ENCODE assay signal across 28 cellular contexts in genomic region chr3:150887031-150887430, GRCh38. TPM values are rescaled to one million over a fixed set of nuclear protein-coding genes. Genes with fewer than 3 reads are reported as not detected.
"Had no signal": no experiment of that assay in that cellular context is flagged by ENCODE, and none has a peak within 500 bp of the region (broad histone marks: within the 10 kb centered on the region; RNA-seq: fewer than 3 reads in every experiment).

No MANE protein-coding gene starts in this region.

- H3K4me3 Mint-ChIP-seq: activated CD4-positive, alpha-beta T cell treated with anti-CD3 and anti-CD28 coated beads, Interleukin-2, amount 10 ng/mL, durations not matched to agents 24 days and 14 days; activated CD8-positive, alpha-beta T cell treated with anti-CD3 and anti-CD28 coated beads, Interleukin-2, amount 10 ng/mL, durations not matched to agents 7 days and 5 days; activated naive CD4-positive, alpha-beta T cell treated with anti-CD3 and anti-CD28 coated beads, Interleukin-2, amount 50 U/mL, for 24 hours; activated T-helper 1 cell treated with anti-CD3 and anti-CD28 coated beads, Interleukin-12 subunit alpha, Interleukin-12 subunit beta, Interleukin-2, Interleukin-4 antibody, amounts not matched to agents 30 ng/mL and 10 ng/mL and 1 ng/mL, durations not matched to agents 14 hours and 24 hours and 36 hours; endodermal cell; immature natural killer cell; mesothelial cell of epicardium; natural killer cell had no signal

- H3K9me3 Mint-ChIP-seq: activated CD4-positive, alpha-beta T cell treated with anti-CD3 and anti-CD28 coated beads, Interleukin-2, amount 10 ng/mL, durations not matched to agents 24 days and 14 days; activated naive CD4-positive, alpha-beta T cell treated with anti-CD3 and anti-CD28 coated beads, Interleukin-2, amount 50 U/mL, for 24 hours; activated T-helper 1 cell treated with anti-CD3 and anti-CD28 coated beads, Interleukin-12 subunit alpha, Interleukin-12 subunit beta, Interleukin-2, Interleukin-4 antibody, amounts not matched to agents 30 ng/mL and 10 ng/mL and 1 ng/mL, durations not matched to agents 14 hours and 24 hours and 36 hours; natural killer cell had no signal

- DNase-seq: activated CD4-positive, alpha-beta T cell treated with anti-CD3 and anti-CD28 coated beads, Interleukin-2, amount 10 ng/mL, durations not matched to agents 24 days and 14 days; activated CD8-positive, alpha-beta T cell treated with anti-CD3 and anti-CD28 coated beads, Interleukin-2, amount 10 ng/mL, durations not matched to agents 7 days and 5 days; activated gamma-delta T cell; aorta; brain microvascular endothelial cell; cerebellar nuclear complex; cortex of kidney; endodermal cell; glutamatergic neuron; immature natural killer cell; left ventricle myocardium inferior; natural killer cell; retina; spleen; stimulated activated CD4-positive, alpha-beta T cell treated with anti-CD3 and anti-CD28 coated beads, Interleukin-4, amount 100 ng/mL, for 1 hour; stimulated activated naive CD8-positive, alpha-beta T cell treated with anti-CD3 and anti-CD28 coated beads, Interleukin-15, Interleukin-2, amounts not matched to agents 100 U/mL and 50 U/mL, for 24 hours had no signal

- ATAC-seq: activated CD4-positive, CD25-positive, alpha-beta regulatory T cell treated with anti-CD3 and anti-CD28 coated beads, Interleukin-2, amount 50 U/mL, for 24 hours; activated CD8-positive, alpha-beta T cell treated with anti-CD3 and anti-CD28 coated beads, Interleukin-2, amount 10 ng/mL, durations not matched to agents 7 days and 5 days; natural killer cell; stimulated activated naive CD8-positive, alpha-beta T cell treated with anti-CD3 and anti-CD28 coated beads, Interleukin-15, Interleukin-2, amounts not matched to agents 100 U/mL and 50 U/mL, for 24 hours had no signal

- H3K4me3 ChIP-seq: hepatocyte, left ventricle myocardium inferior, spleen had no signal

- H3K36me3 Mint-ChIP-seq: immature natural killer cell, mesothelial cell of epicardium, natural killer cell had no signal

- H3K4me1 Mint-ChIP-seq: activated naive CD4-positive, alpha-beta T cell treated with anti-CD3 and anti-CD28 coated beads, Interleukin-2, amount 50 U/mL, for 24 hours; endodermal cell; immature natural killer cell; mesothelial cell of epicardium; natural killer cell had no signal

- H3K27ac Mint-ChIP-seq: activated CD4-positive, alpha-beta T cell treated with anti-CD3 and anti-CD28 coated beads, Interleukin-2, amount 10 ng/mL, durations not matched to agents 24 days and 14 days; activated CD8-positive, alpha-beta T cell treated with anti-CD3 and anti-CD28 coated beads, Interleukin-2, amount 10 ng/mL, durations not matched to agents 7 days and 5 days; activated naive CD4-positive, alpha-beta T cell treated with anti-CD3 and anti-CD28 coated beads, Interleukin-2, amount 50 U/mL, for 24 hours; activated T-helper 1 cell treated with anti-CD3 and anti-CD28 coated beads, Interleukin-12 subunit alpha, Interleukin-12 subunit beta, Interleukin-2, Interleukin-4 antibody, amounts not matched to agents 30 ng/mL and 10 ng/mL and 1 ng/mL, durations not matched to agents 14 hours and 24 hours and 36 hours; endodermal cell; immature natural killer cell; mesothelial cell of epicardium; natural killer cell; progenitor cell of endocrine pancreas had no signal

RNA-seq across cellular contexts. Expression of gene MINDY4B, which starts 18.2 kb away (rescaled TPM):
- total RNA-seq: activated CD4-positive, alpha-beta T cell treated with anti-CD3 and anti-CD28 coated beads, Interleukin-2, amount 10 ng/mL, durations not matched to agents 24 days and 14 days; activated CD8-positive, alpha-beta T cell treated with anti-CD3 and anti-CD28 coated beads, Interleukin-2, amount 10 ng/mL, durations not matched to agents 7 days and 5 days; activated T-helper 1 cell treated with anti-CD3 and anti-CD28 coated beads, Interleukin-12 subunit alpha, Interleukin-12 subunit beta, Interleukin-2, Interleukin-4 antibody, amounts not matched to agents 30 ng/mL and 10 ng/mL and 1 ng/mL, durations not matched to agents 14 hours and 24 hours and 36 hours; aorta; endodermal cell; hepatocyte; lung microvascular endothelial cell; mesothelial cell of epicardium; natural killer cell; osteoblast; progenitor cell of endocrine pancreas; spleen; subcutaneous adipose tissue; T-helper 2 cell treated with Interferon-gamma antibody and Interleukin-4, amounts not matched to agents 100 ng/mL and 5 ng/mL, for 36 hours; ureter had no signal
- polyA plus RNA-seq: aorta, hepatocyte, immature natural killer cell, spleen, thymus had no signal
